In genomic region chr22:36299911-36300310, GRCh38 we compare ENCODE assay signal across 29 cellular contexts. TPM values are rescaled to one million over a fixed set of nuclear protein-coding genes. Genes with fewer than 3 reads are reported as not detected.
DNase-seq lines count a peak whose midpoint lies in the region; ATAC-seq and TF ChIP-seq lines count a peak whose summit lies in the region.
"Had no signal": no experiment of that assay in that cellular context is flagged by ENCODE, and none has a peak within 500 bp of the region (broad histone marks: within the 10 kb centered on the region; RNA-seq: fewer than 3 reads in every experiment).

No MANE protein-coding gene starts in this region.

- H3K9ac ChIP-seq in fibroblast of lung (ENCODE audit: insufficient read depth, low read length) = no peak overlapping the region

- H3K4me3 ChIP-seq in fibroblast of lung (replicated peaks in 1 of 4; ENCODE audit: control extremely low read depth in 1 of 4, insufficient read depth in 1 of 4, low read depth in 3 of 4, low read length in 4 of 4) (no peak overlapping the region), tibial artery (no peak overlapping the region), dorsolateral prefrontal cortex (no peak overlapping the region)
- H3K4me3 ChIP-seq: A549, SJCRH30 had no signal

- no peak for TF ChIP-seq CTCF in fibroblast of lung (conservative IDR thresholded peaks at IDR 0.05 in 1 of 2, IDR thresholded peaks at IDR 0.05 in 1 of 2; ENCODE audit: low read depth in 1 of 2, low read length in 2 of 2)
- no peak for TF ChIP-seq CTCF in tibial artery (IDR thresholded peaks at IDR 0.05)
- no peak for TF ChIP-seq CTCF in dorsolateral prefrontal cortex (IDR thresholded peaks at IDR 0.05 in 54 of 56, conservative IDR thresholded peaks at IDR 0.05 in 2 of 56; ENCODE audit: low read depth in 1 of 56, partially characterized antibody in 56 of 56)

- no peak overlapping the region for H3K4me2 ChIP-seq in fibroblast of lung (ENCODE audit: extremely low read depth, insufficient read depth, low read length)
- H3K4me2 ChIP-seq: A549 had no signal

- H3K4me1 Mint-ChIP-seq in activated naive CD4-positive, alpha-beta T cell treated with anti-CD3 and anti-CD28 coated beads, Interleukin-2, amount 10 ng/mL, durations not matched to agents 7 days and 5 days = peaks cover 18% of the 10 kb centered on the region
- peaks cover 4% of the 10 kb centered on the region for H3K4me1 Mint-ChIP-seq in activated naive CD4-positive, alpha-beta T cell treated with anti-CD3 and anti-CD28 coated beads for 36 hours (ENCODE audit: low read depth)
- H3K4me1 Mint-ChIP-seq in T-helper 17 cell = peaks cover 23% of the 10 kb centered on the region
- H3K4me1 Mint-ChIP-seq: nephron had no signal

- peaks cover 73% of the 10 kb centered on the region for H3K36me3 Mint-ChIP-seq in activated naive CD4-positive, alpha-beta T cell treated with anti-CD3 and anti-CD28 coated beads, Interleukin-2, amount 10 ng/mL, durations not matched to agents 7 days and 5 days
- H3K36me3 Mint-ChIP-seq in activated naive CD4-positive, alpha-beta T cell treated with anti-CD3 and anti-CD28 coated beads for 36 hours (ENCODE audit: low read depth) = peaks cover 59% of the 10 kb centered on the region
- H3K36me3 Mint-ChIP-seq in T-helper 17 cell (ENCODE audit: low read depth) = peaks cover 10% of the 10 kb centered on the region

- no peaks in the 10 kb centered on the region for H3K9me3 ChIP-seq in T-helper 17 cell (ENCODE audit: control insufficient read depth, low read length, poor library complexity, severe bottlenecking)
- H3K9me3 ChIP-seq in fibroblast of lung (ENCODE audit: control insufficient read depth, insufficient read depth, low read depth, low read length) = no peaks in the 10 kb centered on the region
- H3K9me3 ChIP-seq in tibial artery = no peaks in the 10 kb centered on the region
- H3K9me3 ChIP-seq: A549, SJCRH30 had no signal

- no peaks in the 10 kb centered on the region for H3K9me3 Mint-ChIP-seq in activated naive CD4-positive, alpha-beta T cell treated with anti-CD3 and anti-CD28 coated beads, Interleukin-2, amount 10 ng/mL, durations not matched to agents 7 days and 5 days
- H3K9me3 Mint-ChIP-seq in activated naive CD4-positive, alpha-beta T cell treated with anti-CD3 and anti-CD28 coated beads for 36 hours = no peaks in the 10 kb centered on the region
- H3K9me3 Mint-ChIP-seq: nephron; stimulated activated naive CD8-positive, alpha-beta T cell treated with anti-CD3 and anti-CD28 coated beads, Interleukin-15, Interleukin-2, amounts not matched to agents 100 ng/mL and 50 ng/mL, for 24 hours had no signal

- H3K4me3 Mint-ChIP-seq in activated naive CD4-positive, alpha-beta T cell treated with anti-CD3 and anti-CD28 coated beads, Interleukin-2, amount 10 ng/mL, durations not matched to agents 7 days and 5 days = no peak overlapping the region
- no peak overlapping the region for H3K4me3 Mint-ChIP-seq in activated naive CD4-positive, alpha-beta T cell treated with anti-CD3 and anti-CD28 coated beads for 36 hours
- no peak overlapping the region for H3K4me3 Mint-ChIP-seq in T-helper 17 cell
- H3K4me3 Mint-ChIP-seq: immature natural killer cell; nephron; stimulated activated naive CD8-positive, alpha-beta T cell treated with anti-CD3 and anti-CD28 coated beads, Interleukin-15, Interleukin-2, amounts not matched to agents 100 ng/mL and 50 ng/mL, for 24 hours had no signal

- intact Hi-C loops in activated naive CD4-positive, alpha-beta T cell treated with anti-CD3 and anti-CD28 coated beads for 36 hours (cut with micrococcal nuclease) = loop anchor here (2.0 kb wide), 1 partner anchor 35 kb away; no protein-coding TSS in a partner anchor
- intact Hi-C loops in tibial artery (cut with DNase I; ENCODE audit: low total_unique reads) = loop anchor here (5.0 kb wide), 1 partner anchor 172 kb away; no protein-coding TSS in a partner anchor
- intact Hi-C loops in dorsolateral prefrontal cortex (cut with DNase I) = loop anchor here (2.0 kb wide), 2 partner anchors 89 to 173 kb away; no protein-coding TSS in a partner anchor

- CTCF ChIA-PET in activated naive CD4-positive, alpha-beta T cell treated with anti-CD3 and anti-CD28 coated beads, Interleukin-2, amount 10 ng/mL, durations not matched to agents 7 days and 5 days (lab: Charles Lee) = interaction anchor here (1.6 to 8.1 kb wide), 4 partner anchors 13 to 175 kb away, joined by 8 to 88 read pairs (median 26); no protein-coding TSS in a partner anchor
- CTCF ChIA-PET in activated naive CD4-positive, alpha-beta T cell treated with anti-CD3 and anti-CD28 coated beads for 36 hours (lab: Charles Lee) = interaction anchor here (0.9 to 8.7 kb wide), 10 partner anchors 11 to 190 kb away, joined by 3 to 119 read pairs (median 10); no protein-coding TSS in a partner anchor

- H3K27ac Mint-ChIP-seq in activated naive CD4-positive, alpha-beta T cell treated with anti-CD3 and anti-CD28 coated beads, Interleukin-2, amount 10 ng/mL, durations not matched to agents 7 days and 5 days = peak overlapping the region; percentile 5
- no peak overlapping the region for H3K27ac Mint-ChIP-seq in activated naive CD4-positive, alpha-beta T cell treated with anti-CD3 and anti-CD28 coated beads for 36 hours
- H3K27ac Mint-ChIP-seq in T-helper 17 cell = peak overlapping the region; percentile 16
- H3K27ac Mint-ChIP-seq: nephron had no signal

- H3K27me3 ChIP-seq in fibroblast of lung (ENCODE audit: control insufficient read depth, insufficient read depth, low read length) = no peaks in the 10 kb centered on the region
- H3K27me3 ChIP-seq in tibial artery = no peaks in the 10 kb centered on the region
- H3K27me3 ChIP-seq in dorsolateral prefrontal cortex = no peaks in the 10 kb centered on the region
- H3K27me3 ChIP-seq: SJCRH30 had no signal

- ATAC-seq in T-helper 17 cell = no peak
- ATAC-seq: A549, HepG2, left lobe of liver had no signal

- H3K4me1 ChIP-seq in fibroblast of lung (ENCODE audit: control insufficient read depth, extremely low read depth, insufficient read depth, low read length) = peaks cover 31% of the 10 kb centered on the region
- peaks cover 0 to 7% (median 0%) of the 10 kb centered on the region in 4 donors for H3K4me1 ChIP-seq in tibial artery
- H3K4me1 ChIP-seq: SJCRH30 had no signal

- peaks cover 86% of the 10 kb centered on the region for H3K36me3 ChIP-seq in fibroblast of lung (ENCODE audit: control insufficient read depth, insufficient read depth, low read length)
- peaks cover 100% of the 10 kb centered on the region in 3 donors for H3K36me3 ChIP-seq in tibial artery

- no peak for DNase-seq in activated naive CD4-positive, alpha-beta T cell treated with anti-CD3 and anti-CD28 coated beads, Interleukin-2, amount 10 ng/mL, durations not matched to agents 7 days and 5 days
- no peak for DNase-seq in activated naive CD4-positive, alpha-beta T cell treated with anti-CD3 and anti-CD28 coated beads for 36 hours
- DNase-seq in T-helper 17 cell (no peak), fibroblast of lung (ENCODE audit: low read depth in 2 of 2) (no peak), tibial artery (no peak), dorsolateral prefrontal cortex (no peak), 8988T (no peak), AG08396 (ENCODE audit: low spot score) (no peak)
- DNase-seq: activated CD4-positive, CD25-positive, alpha-beta regulatory T cell treated with anti-CD3 and anti-CD28 coated beads, Interleukin-2, amount 50 U/mL, for 72 hours; activated naive CD4-positive, alpha-beta T cell; anterior cingulate cortex; foreskin melanocyte; hippocampal formation; immature natural killer cell; midbrain; NCI-H1092; NCI-H187; NCI-H526 treated with DMSO at 0.1 percent for 48 hours; SJCRH30; stimulated activated CD4-positive, alpha-beta T cell treated with anti-CD3 and anti-CD28 coated beads, Interleukin-12 subunit alpha, Interleukin-12 subunit beta, amount 100 ng/mL, for 4 hours; stimulated activated CD4-positive, alpha-beta T cell treated with anti-CD3 and anti-CD28 coated beads, Interleukin-4, amount 100 ng/mL, for 24 hours; T-helper 1 cell; trophoblast cell had no signal

- H2AFZ ChIP-seq in fibroblast of lung (ENCODE audit: low read length) = no peak overlapping the region

- peaks cover 4% of the 10 kb centered on the region for H4K20me1 ChIP-seq in fibroblast of lung (ENCODE audit: control insufficient read depth, extremely low read depth, insufficient read depth, low read length)

- H3K27ac ChIP-seq in fibroblast of lung (ENCODE audit: insufficient read depth, low read length) (peak overlapping the region; percentile 12), tibial artery (peak overlapping the region; percentile 12 to 45), dorsolateral prefrontal cortex (peak overlapping the region in 1 of 59 donors; percentile 51)
- H3K27ac ChIP-seq: A549, C4-2B, SJCRH30 had no signal

- H3K27me3 Mint-ChIP-seq in activated naive CD4-positive, alpha-beta T cell treated with anti-CD3 and anti-CD28 coated beads, Interleukin-2, amount 10 ng/mL, durations not matched to agents 7 days and 5 days = peaks cover 3% of the 10 kb centered on the region
- no peaks in the 10 kb centered on the region for H3K27me3 Mint-ChIP-seq in activated naive CD4-positive, alpha-beta T cell treated with anti-CD3 and anti-CD28 coated beads for 36 hours (ENCODE audit: low read depth)
- H3K27me3 Mint-ChIP-seq in T-helper 17 cell = no peaks in the 10 kb centered on the region
- H3K27me3 Mint-ChIP-seq: stimulated activated naive CD8-positive, alpha-beta T cell treated with anti-CD3 and anti-CD28 coated beads, Interleukin-15, Interleukin-2, amounts not matched to agents 100 ng/mL and 50 ng/mL, for 24 hours had no signal

- H3K79me2 ChIP-seq in fibroblast of lung (ENCODE audit: control insufficient read depth, insufficient read depth, low read length) = peaks cover 78% of the 10 kb centered on the region

RNA-seq across cellular contexts. Expression of gene APOL1, which starts 47.0 kb away (rescaled TPM):
- 10 to 100 TPM; 17.4 to 22.0 TPM for total RNA-seq in activated naive CD4-positive, alpha-beta T cell treated with anti-CD3 and anti-CD28 coated beads for 36 hours
- 10 to 100 TPM; 12.5 to 15.0 TPM for total RNA-seq in T-helper 17 cell
- 44.2 and 80.3 TPM in 2 replicates for total RNA-seq in fibroblast of lung
- 24.6 and 40.0 TPM in 2 replicates for polyA plus RNA-seq in fibroblast of lung
- 44.0 and 77.4 TPM in 2 replicates for polyA plus RNA-seq in fibroblast of lung (2012)
- 34.3 and 72.8 TPM in 2 replicates for polyA minus RNA-seq in fibroblast of lung (ENCODE audit: low replicate concordance)
- total RNA-seq in dorsolateral prefrontal cortex = 10 to 100 TPM in 24 of 120 experiments, 1 to 10 TPM in 96; 2.7 to 21.4 (median 7.3) TPM
